Comparison of ENCODE assay signal across 8 cellular contexts in the genomic region with DNA sequence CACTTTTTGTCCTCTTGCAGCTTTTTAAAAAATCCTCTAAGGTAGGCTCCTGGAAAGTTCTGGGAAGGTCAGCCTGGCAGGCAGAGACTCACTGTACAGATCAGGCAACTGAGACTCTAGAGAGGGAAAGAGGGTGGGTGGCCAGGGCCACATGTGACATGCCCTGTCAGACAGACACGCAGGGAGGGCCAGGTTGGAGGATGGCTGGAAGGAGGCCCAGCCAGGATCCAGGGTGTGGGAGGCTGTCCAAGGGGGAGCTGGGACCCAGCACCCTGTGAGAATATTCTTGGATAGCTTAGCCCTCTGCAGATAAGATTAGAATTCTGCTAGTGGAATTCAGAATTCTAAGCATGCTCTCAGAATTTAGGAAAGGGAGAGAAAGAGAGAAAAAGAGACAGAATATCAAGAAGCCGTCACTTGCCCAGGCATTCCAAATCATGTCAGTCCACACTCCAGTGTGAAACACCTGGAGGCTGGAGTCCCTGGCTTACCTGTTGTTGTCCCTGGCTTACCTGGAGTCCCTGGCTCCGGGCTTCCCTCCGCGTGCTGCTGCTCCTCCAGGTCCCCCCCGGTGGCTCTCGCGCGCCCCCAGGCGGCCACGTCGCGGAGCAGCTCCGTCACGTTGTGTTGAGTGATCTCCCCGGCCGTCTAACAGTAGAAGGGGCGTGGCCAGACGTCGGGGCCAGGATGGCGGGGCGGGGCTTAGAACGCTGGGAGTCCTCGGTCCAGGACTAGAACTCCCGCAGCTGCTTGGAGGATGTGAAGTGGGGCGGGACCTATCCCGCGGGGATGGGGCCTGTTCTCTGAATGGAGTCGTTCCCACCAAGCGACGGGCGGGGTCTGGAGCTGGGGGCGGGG. TPM values are rescaled to one million over a fixed set of nuclear protein-coding genes. Genes with fewer than 3 reads are reported as not detected.
DNase-seq lines count a peak whose midpoint lies in the region; ATAC-seq and TF ChIP-seq lines count a peak whose summit lies in the region.

No MANE protein-coding gene starts in this region.

- no peaks in the 10 kb centered on the region for H3K36me3 ChIP-seq in cardiac muscle cell

- peak; percentile 86 to 95 (median 92) for ATAC-seq in T-cell (replicated peaks in 1 of 4)
- ATAC-seq in GM21619 (IDR thresholded peaks at IDR 0.05; ENCODE audit: unreplicated experiment): no peak

- peaks cover 27 to 64% of the 10 kb centered on the region in 2 donors for H3K27me3 Mint-ChIP-seq in T-cell
- peaks cover 13% of the 10 kb centered on the region for H3K27me3 Mint-ChIP-seq in activated naive CD8-positive, alpha-beta T cell

- no peak overlapping the region for H3K27ac Mint-ChIP-seq in T-cell
- H3K27ac Mint-ChIP-seq in activated naive CD8-positive, alpha-beta T cell: no peak overlapping the region

- no peak overlapping the region for H3K4me3 ChIP-seq in cardiac muscle cell

- TF ChIP-seq CTCF in cardiac muscle cell (IDR thresholded peaks at IDR 0.05; ENCODE audit: low read depth, low read length): peak; percentile 96

- no peaks in the 10 kb centered on the region for H3K36me3 Mint-ChIP-seq in T-cell
- H3K36me3 Mint-ChIP-seq in activated naive CD8-positive, alpha-beta T cell: no peaks in the 10 kb centered on the region

- H3K9me3 ChIP-seq in cardiac muscle cell (ENCODE audit: low read depth): no peaks in the 10 kb centered on the region

- DNase-seq in CD1c-positive myeloid dendritic cell (ENCODE audit: extremely low spot score): peak; percentile 94
- DNase-seq in GOT3 (lab: John Stamatoyannopoulos, UW): peak; percentile 41
- DNase-seq in NCI-H1694 (lab: John Stamatoyannopoulos, UW): peak; percentile 72
- peak; percentile 57 to 86 (median 80) for DNase-seq in T-cell
- peak; percentile 89 to 92 for DNase-seq in cardiac muscle cell (ENCODE audit: low read depth in 1 of 2, low spot score in 1 of 2)
- peak; percentile 51 for DNase-seq in putamen (ENCODE audit: low spot score)

- no peaks in the 10 kb centered on the region for H3K9me3 Mint-ChIP-seq in T-cell
- H3K9me3 Mint-ChIP-seq in activated naive CD8-positive, alpha-beta T cell (ENCODE audit: low read depth): no peaks in the 10 kb centered on the region

- peaks cover 22% of the 10 kb centered on the region for H3K27me3 ChIP-seq in cardiac muscle cell

- H3K4me3 Mint-ChIP-seq in T-cell: peak overlapping the region in 1 of 3 donors; percentile 33
- H3K4me3 Mint-ChIP-seq in activated naive CD8-positive, alpha-beta T cell: peak overlapping the region; percentile 53

- H3K4me1 Mint-ChIP-seq in T-cell: peaks cover 6 to 9% (median 8%) of the 10 kb centered on the region in 3 donors
- peaks cover 10% of the 10 kb centered on the region for H3K4me1 Mint-ChIP-seq in activated naive CD8-positive, alpha-beta T cell (ENCODE audit: low read depth)

- POLR2A ChIA-PET in T-cell (lab: Charles Lee): no interaction called here

- peaks cover 15% of the 10 kb centered on the region for H3K4me1 ChIP-seq in cardiac muscle cell (ENCODE audit: low read depth)

- CTCF ChIA-PET in T-cell (lab: Charles Lee): interaction anchor here in 1 of 2 donors (0.6 to 0.7 kb wide), 4 partner anchors 15 to 713 kb away, joined by 3 read pairs; no protein-coding TSS in a partner anchor

- H3K27ac ChIP-seq in cardiac muscle cell: no peak overlapping the region

RNA-seq across cellular contexts. Expression of a gene that starts 2.8 kb away (rescaled TPM):
- total RNA-seq in T-cell: not detected
- 64.5 and 78.6 TPM in 2 replicates for total RNA-seq in cardiac muscle cell
- 49.8 and 85.5 TPM in 2 replicates for polyA plus RNA-seq in cardiac muscle cell

RNA-seq across cellular contexts. Expression of a gene that starts 6.1 kb away (rescaled TPM):
- total RNA-seq in T-cell: not detected
- 3.2 and 3.5 TPM in 2 replicates for total RNA-seq in cardiac muscle cell
- 7.6 and 14.3 TPM in 2 replicates for polyA plus RNA-seq in cardiac muscle cell

RNA-seq across cellular contexts. Expression of a gene that starts 11.4 kb away (rescaled TPM):
- total RNA-seq in T-cell: under 1 TPM in 2 of 5 donors, not detected in 3; 0.36 to 0.76 TPM
- total RNA-seq in cardiac muscle cell: 16.1 and 25.0 TPM in 2 replicates
- polyA plus RNA-seq in cardiac muscle cell: 34.7 and 35.5 TPM in 2 replicates

RNA-seq across cellular contexts. Expression of a gene that starts 19.7 kb away (rescaled TPM):
- total RNA-seq in T-cell (1 to 10 TPM in 2 of 5 donors, not detected in 3; 2.7 to 2.9 TPM), cardiac muscle cell (0.12 and 0.53 TPM in 2 replicates)
- polyA plus RNA-seq in cardiac muscle cell: not detected in 2 replicates

RNA-seq across cellular contexts. Expression of a gene that starts 42.9 kb away (rescaled TPM):
- total RNA-seq in T-cell (100 to 1,000 TPM; 129 to 197 (median 173) TPM), cardiac muscle cell (107 and 120 TPM in 2 replicates)
- 32.9 and 38.0 TPM in 2 replicates for polyA plus RNA-seq in cardiac muscle cell

Comparison
In these comparisons a context has a peak if more than half of its experiments do, and no peak if none do; other contexts are left out.
1. DNase-seq: peak in every context shown above with its lines; median percentile 94 in CD1c-positive myeloid dendritic cell; 90 in cardiac muscle cell; 80 in T-cell; 72 in NCI-H1694; 51 in putamen; 41 in GOT3.
2. RNA of a gene that starts 2.8 kb away (total RNA-seq): 64.5 to 78.6 TPM in cardiac muscle cell; not detected in T-cell; every median in the first group is over 10 times any median in the second.